Comparison of ENCODE assay signal across 8 cellular contexts in genomic region chr17:2402517-2402916, GRCh38. TPM values are rescaled to one million over a fixed set of nuclear protein-coding genes. Genes with fewer than 3 reads are reported as not detected.
A peak's percentile ranks its signal among the peaks of the same experiment; 100 is the strongest.
DNase-seq lines count a peak whose midpoint lies in the region; ATAC-seq and TF ChIP-seq lines count a peak whose summit lies in the region.

No MANE protein-coding gene starts in this region.

- no peaks in the 10 kb centered on the region for H3K27me3 Mint-ChIP-seq in naive B cell

- no peaks in the 10 kb centered on the region for H3K79me2 ChIP-seq in KMS-11 (ENCODE audit: insufficient read depth, low read depth)

- H3K4me3 ChIP-seq in AG09309 (ENCODE audit: control insufficient read depth, low read depth, low read length) (peak overlapping the region; percentile 36), KMS-11 (IDR thresholded peaks at IDR 0.05; ENCODE audit: insufficient read depth, low read depth, low read length) (no peak overlapping the region)

- H3K27ac ChIP-seq in KMS-11 = no peak overlapping the region
- H3K27ac ChIP-seq in cingulate gyrus (ENCODE audit: low read depth, low read length) = peak overlapping the region; percentile 69

- no peak overlapping the region; the same call in 1 of the 2 replicates for H3K9ac ChIP-seq in KMS-11

- no peak for DNase-seq in AG09309 (ENCODE audit: low read depth)
- no peak for DNase-seq in naive B cell
- DNase-seq in HUDEP-2 (lab: John Stamatoyannopoulos, UW; ENCODE audit: unreplicated experiment in 76 of 76) = no peak
- DNase-seq in kidney tubule cell (ENCODE audit: low spot score) = no peak
- DNase-seq in NCI-H1694 treated with DMSO at 0.1 percent for 48 hours (lab: John Stamatoyannopoulos, UW) = no peak
- no peak for DNase-seq in stimulated activated CD4-positive, alpha-beta T cell treated with anti-CD3 and anti-CD28 coated beads, Interleukin-2, amount 100 ng/mL, for 24 hours

- H3K4me3 Mint-ChIP-seq in naive B cell = peak overlapping the region; percentile 84 to 99 (median 89)

- no peaks in the 10 kb centered on the region for H3K36me3 Mint-ChIP-seq in naive B cell

- no peaks in the 10 kb centered on the region for H4K20me1 ChIP-seq in KMS-11 (ENCODE audit: insufficient read depth)

- H2AFZ ChIP-seq in KMS-11 (ENCODE audit: low read depth) = peak overlapping the region; percentile 18

- no peak for TF ChIP-seq CTCF in AG09309 (IDR thresholded peaks at IDR 0.05; ENCODE audit: control insufficient read depth, insufficient read depth, low read depth, low read length, missing control alignments)
- TF ChIP-seq CTCF in KMS-11 (conservative IDR thresholded peaks at IDR 0.05; ENCODE audit: low read depth, low read length) = no peak

- H3K27ac Mint-ChIP-seq in naive B cell = peak overlapping the region; percentile 83 to 98 (median 96)

- no peaks in the 10 kb centered on the region for H3K36me3 ChIP-seq in KMS-11 (ENCODE audit: insufficient read depth)

- H3K4me2 ChIP-seq in KMS-11 = peak overlapping the region; percentile 41

- no peak for ATAC-seq in naive B cell (ENCODE audit: low read depth in 2 of 2)

- H3K4me1 ChIP-seq in KMS-11 (ENCODE audit: low read depth, poor library complexity, severe bottlenecking) = no peaks in the 10 kb centered on the region

- no peaks in the 10 kb centered on the region for H3K9me3 Mint-ChIP-seq in naive B cell

- H3K27me3 ChIP-seq in KMS-11 (ENCODE audit: insufficient read depth, low read depth) = no peaks in the 10 kb centered on the region

- peaks cover 29 to 42% (median 39%) of the 10 kb centered on the region in 3 donors for H3K4me1 Mint-ChIP-seq in naive B cell

RNA-seq across cellular contexts. Expression of gene MNT, which starts 1.7 kb away (rescaled TPM):
- polyA plus RNA-seq in naive B cell (ENCODE audit: low read depth in 6 of 6) = 1 to 10 TPM in 2 of 6 donors, under 1 TPM in 4; 0.60 to 1.3 (median 0.90) TPM
